36 cellular contexts compared by ENCODE assay signal in genomic region chr9:91914937-91915336, GRCh38. TPM values are rescaled to one million over a fixed set of nuclear protein-coding genes. Genes with fewer than 3 reads are reported as not detected.
"Had no signal": no experiment of that assay in that cellular context is flagged by ENCODE, and none has a peak within 500 bp of the region (broad histone marks: within the 10 kb centered on the region; RNA-seq: fewer than 3 reads in every experiment).

No MANE protein-coding gene starts in this region.

- ATAC-seq: activated CD8-positive, alpha-beta T cell treated with anti-CD3 and anti-CD28 coated beads for 36 hours; activated naive CD4-positive, alpha-beta T cell treated with anti-CD3 and anti-CD28 coated beads, Interleukin-2, amount 50 U/mL, for 72 hours; activated T-cell treated with anti-CD3 and anti-CD28 coated beads, Interleukin-2, amount 50 U/mL, for 4 hours; activated T-cell treated with anti-CD3 and anti-CD28 coated beads, Interleukin-2, amount 50 U/mL, for 72 hours; activated T-helper 17 cell treated with anti-CD3 and anti-CD28 coated beads, Interleukin-2, amount 50 U/mL, for 72 hours; body of pancreas had no signal

- H3K36me3 Mint-ChIP-seq: activated CD4-positive, alpha-beta memory T cell treated with anti-CD3 and anti-CD28 coated beads for 36 hours; activated naive CD4-positive, alpha-beta T cell treated with anti-CD3 and anti-CD28 coated beads, Interleukin-2, amount 50 U/mL, for 72 hours; activated naive CD8-positive, alpha-beta T cell treated with anti-CD3 and anti-CD28 coated beads for 36 hours had no signal

- H3K4me3 Mint-ChIP-seq: activated B cell treated with CpG ODN at 0.5 μM for 24 hours; activated CD4-positive, alpha-beta memory T cell treated with anti-CD3 and anti-CD28 coated beads for 36 hours; activated CD4-positive, alpha-beta T cell treated with anti-CD3 and anti-CD28 coated beads, Interleukin-2, amount 10 ng/mL, durations not matched to agents 24 days and 14 days; activated CD8-positive, alpha-beta T cell treated with anti-CD3 and anti-CD28 coated beads for 36 hours; activated naive CD4-positive, alpha-beta T cell treated with anti-CD3 and anti-CD28 coated beads for 36 hours; activated naive CD8-positive, alpha-beta T cell treated with anti-CD3 and anti-CD28 coated beads for 36 hours; activated T-cell treated with anti-CD3 and anti-CD28 coated beads, Interleukin-2, amount 50 U/mL, for 4 hours; activated T-cell treated with anti-CD3 and anti-CD28 coated beads, Interleukin-2, amount 50 U/mL, for 72 hours; activated T-helper 1 cell treated with anti-CD3 and anti-CD28 coated beads, Interleukin-12 subunit alpha, Interleukin-12 subunit beta, Interleukin-2, Interleukin-4 antibody, amounts not matched to agents 30 ng/mL and 10 ng/mL and 1 ng/mL, durations not matched to agents 14 hours and 24 hours and 36 hours; activated T-helper 17 cell treated with anti-CD3 and anti-CD28 coated beads, Interleukin-2, amount 50 U/mL, for 72 hours; T-helper 1 cell treated with Interleukin-12 subunit alpha and Interleukin-12 subunit beta and Interleukin-4 antibody, amounts not matched to agents 30 μg/mL and 1 μg/mL, for 36 hours; T-helper 2 cell treated with Interferon-gamma antibody and Interleukin-4, amounts not matched to agents 5 μg/mL and 100 μg/mL, for 36 hours had no signal

- H3K4me1 Mint-ChIP-seq: activated B cell treated with CpG ODN at 0.5 μM for 24 hours; activated naive CD8-positive, alpha-beta T cell treated with anti-CD3 and anti-CD28 coated beads for 36 hours; activated T-helper 17 cell treated with anti-CD3 and anti-CD28 coated beads, Interleukin-2, amount 50 U/mL, for 72 hours had no signal

- H3K27me3 ChIP-seq: adrenal gland, body of pancreas, brain microvascular endothelial cell, cardiac muscle cell had no signal

- DNase-seq: activated B cell treated with CpG ODN at 0.5 μM for 24 hours; activated CD4-positive, alpha-beta memory T cell treated with anti-CD3 and anti-CD28 coated beads for 36 hours; activated CD4-positive, alpha-beta T cell treated with anti-CD3 and anti-CD28 coated beads for 4 hours; activated CD4-positive, alpha-beta T cell treated with anti-CD3 and anti-CD28 coated beads, Interleukin-2, amount 10 ng/mL, durations not matched to agents 24 days and 14 days; activated CD4-positive, alpha-beta T cell treated with anti-CD3 and anti-CD28 coated beads, Interleukin-2, amount 50 U/mL, for 1 hour; activated CD4-positive, alpha-beta T cell treated with anti-CD3 and anti-CD28 coated beads, Interleukin-2, amount 50 U/mL, for 4 hours; activated CD4-positive, CD25-positive, alpha-beta regulatory T cell treated with anti-CD3 and anti-CD28 coated beads, Interleukin-2, amount 50 U/mL, for 72 hours; activated CD8-positive, alpha-beta memory T cell treated with anti-CD3 and anti-CD28 coated beads, Interleukin-2, amount 50 U/mL, for 4 hours; activated CD8-positive, alpha-beta T cell treated with anti-CD3 and anti-CD28 coated beads for 36 hours; activated gamma-delta T cell treated with Interleukin-2 at 50 U/mL for 16 hours; activated naive CD4-positive, alpha-beta T cell; activated naive CD4-positive, alpha-beta T cell treated with anti-CD3 and anti-CD28 coated beads for 36 hours; activated naive CD4-positive, alpha-beta T cell treated with anti-CD3 and anti-CD28 coated beads, Interleukin-2, amount 50 U/mL, for 16 hours; activated naive CD8-positive, alpha-beta T cell treated with anti-CD3 and anti-CD28 coated beads for 36 hours; activated T-cell treated with anti-CD3 and anti-CD28 coated beads for 4 hours; activated T-cell treated with anti-CD3 and anti-CD28 coated beads, Interleukin-2, amount 50 U/mL, for 1 hour; activated T-cell treated with anti-CD3 and anti-CD28 coated beads, Interleukin-2, amount 50 U/mL, for 4 hours; activated T-cell treated with anti-CD3 and anti-CD28 coated beads, Interleukin-2, amount 50 U/mL, for 72 hours; amniotic stem cell; aorta; body of pancreas; brain microvascular endothelial cell; central memory CD4-positive, alpha-beta T cell; SW 1271; T-helper 1 cell; T-helper 2 cell; T-helper 9 cell had no signal

- H3K27ac Mint-ChIP-seq: activated B cell treated with CpG ODN at 0.5 μM for 24 hours; activated CD4-positive, alpha-beta memory T cell treated with anti-CD3 and anti-CD28 coated beads for 36 hours; activated CD4-positive, alpha-beta T cell treated with anti-CD3 and anti-CD28 coated beads, Interleukin-2, amount 10 ng/mL, durations not matched to agents 24 days and 14 days; activated CD8-positive, alpha-beta T cell treated with anti-CD3 and anti-CD28 coated beads for 36 hours; activated naive CD4-positive, alpha-beta T cell treated with anti-CD3 and anti-CD28 coated beads for 36 hours; activated naive CD4-positive, alpha-beta T cell treated with anti-CD3 and anti-CD28 coated beads, Interleukin-2, amount 50 U/mL, for 72 hours; activated naive CD8-positive, alpha-beta T cell treated with anti-CD3 and anti-CD28 coated beads for 36 hours; activated T-cell treated with anti-CD3 and anti-CD28 coated beads, Interleukin-2, amount 50 U/mL, for 72 hours; activated T-helper 1 cell treated with anti-CD3 and anti-CD28 coated beads, Interleukin-12 subunit alpha, Interleukin-12 subunit beta, Interleukin-2, Interleukin-4 antibody, amounts not matched to agents 30 ng/mL and 10 ng/mL and 1 ng/mL, durations not matched to agents 14 hours and 24 hours and 36 hours; activated T-helper 17 cell treated with anti-CD3 and anti-CD28 coated beads, Interleukin-2, amount 50 U/mL, for 72 hours; T-helper 1 cell treated with Interleukin-12 subunit alpha and Interleukin-12 subunit beta and Interleukin-4 antibody, amounts not matched to agents 30 μg/mL and 1 μg/mL, for 36 hours; T-helper 2 cell treated with Interferon-gamma antibody and Interleukin-4, amounts not matched to agents 5 μg/mL and 100 μg/mL, for 36 hours had no signal

- H3K9me3 Mint-ChIP-seq: activated B cell treated with CpG ODN at 0.5 μM for 24 hours; activated CD4-positive, alpha-beta memory T cell treated with anti-CD3 and anti-CD28 coated beads for 36 hours; activated CD4-positive, alpha-beta T cell treated with anti-CD3 and anti-CD28 coated beads, Interleukin-2, amount 10 ng/mL, durations not matched to agents 24 days and 14 days; activated CD8-positive, alpha-beta T cell treated with anti-CD3 and anti-CD28 coated beads for 36 hours; activated naive CD4-positive, alpha-beta T cell treated with anti-CD3 and anti-CD28 coated beads for 36 hours; activated naive CD4-positive, alpha-beta T cell treated with anti-CD3 and anti-CD28 coated beads, Interleukin-2, amount 50 U/mL, for 72 hours; activated naive CD8-positive, alpha-beta T cell treated with anti-CD3 and anti-CD28 coated beads for 36 hours; activated T-cell treated with anti-CD3 and anti-CD28 coated beads, Interleukin-2, amount 50 U/mL, for 4 hours; activated T-cell treated with anti-CD3 and anti-CD28 coated beads, Interleukin-2, amount 50 U/mL, for 72 hours; activated T-helper 1 cell treated with anti-CD3 and anti-CD28 coated beads, Interleukin-12 subunit alpha, Interleukin-12 subunit beta, Interleukin-2, Interleukin-4 antibody, amounts not matched to agents 30 ng/mL and 10 ng/mL and 1 ng/mL, durations not matched to agents 14 hours and 24 hours and 36 hours; activated T-helper 17 cell treated with anti-CD3 and anti-CD28 coated beads, Interleukin-2, amount 50 U/mL, for 72 hours; T-helper 1 cell treated with Interleukin-12 subunit alpha and Interleukin-12 subunit beta and Interleukin-4 antibody, amounts not matched to agents 30 μg/mL and 1 μg/mL, for 36 hours; T-helper 2 cell treated with Interferon-gamma antibody and Interleukin-4, amounts not matched to agents 5 μg/mL and 100 μg/mL, for 36 hours had no signal

- H3K27ac ChIP-seq: adrenal gland, body of pancreas, brain microvascular endothelial cell, cardiac muscle cell, VCaP had no signal

- H3K4me3 ChIP-seq: adrenal gland, body of pancreas, cardiac muscle cell had no signal

- H3K36me3 ChIP-seq: adrenal gland, brain microvascular endothelial cell, cardiac muscle cell had no signal

- H3K4me1 ChIP-seq: body of pancreas had no signal

- H3K9me3 ChIP-seq: adrenal gland, body of pancreas had no signal

RNA-seq across cellular contexts. Expression of gene ROR2, which starts 35.1 kb away (rescaled TPM):
- total RNA-seq: activated B cell treated with CpG ODN at 0.5 μM for 24 hours; activated CD8-positive, alpha-beta memory T cell treated with anti-CD3 and anti-CD28 coated beads for 36 hours; activated CD8-positive, alpha-beta T cell treated with anti-CD3 and anti-CD28 coated beads for 36 hours; activated naive CD4-positive, alpha-beta T cell treated with anti-CD3 and anti-CD28 coated beads for 36 hours; activated naive CD4-positive, alpha-beta T cell treated with anti-CD3 and anti-CD28 coated beads, Interleukin-2, amount 50 U/mL, for 72 hours; activated naive CD8-positive, alpha-beta T cell treated with anti-CD3 and anti-CD28 coated beads for 36 hours had no signal
